In the genomic region with DNA sequence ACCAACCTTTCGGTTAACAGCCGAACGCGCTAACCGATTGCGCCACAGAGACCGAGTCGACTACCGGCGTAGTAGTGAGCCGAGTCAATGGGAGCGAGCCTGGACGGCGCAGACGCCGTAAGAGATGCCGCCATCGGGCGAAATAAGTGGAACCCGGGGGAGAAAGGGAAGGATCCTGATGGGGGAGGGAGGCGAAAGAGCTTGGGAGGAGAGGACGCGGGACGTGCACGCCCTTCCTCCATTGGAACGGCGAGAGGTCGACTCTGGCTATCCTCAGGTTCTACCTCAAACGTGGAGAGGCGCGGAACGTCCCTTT, we compare ENCODE assay signal across 8 cellular contexts. TPM values are rescaled to one million over a fixed set of nuclear protein-coding genes. Genes with fewer than 3 reads are reported as not detected.
DNase-seq lines count a peak whose midpoint lies in the region; FAIRE-seq and TF ChIP-seq lines count a peak whose summit lies in the region.

No MANE protein-coding gene starts in this region.

- H3K4me3 ChIP-seq in astrocyte (ENCODE audit: insufficient read depth, low read depth, low read length) (peak overlapping the region; percentile 95), vagina (peak overlapping the region; percentile 83 to 91)

- H3K4me3 Mint-ChIP-seq in Calu3 (ENCODE audit: low read depth, unreplicated experiment) (peak overlapping the region; percentile 78), astrocyte (ENCODE audit: unreplicated experiment) (peak overlapping the region; percentile 99)

- H3K4me1 Mint-ChIP-seq in Calu3 (ENCODE audit: low read depth, unreplicated experiment): peaks cover 31% of the 10 kb centered on the region
- H3K4me1 Mint-ChIP-seq in astrocyte (ENCODE audit: low read depth, unreplicated experiment): peaks cover 11% of the 10 kb centered on the region

- H2AFZ ChIP-seq in astrocyte (ENCODE audit: low read depth, low read length): peak overlapping the region; percentile 83

- H4K20me1 ChIP-seq in astrocyte (ENCODE audit: insufficient read depth, low read length): peaks cover 27% of the 10 kb centered on the region

- H3K27me3 ChIP-seq in astrocyte (ENCODE audit: insufficient read depth, low read length) (no peaks in the 10 kb centered on the region), vagina (no peaks in the 10 kb centered on the region)

- H3K27ac ChIP-seq in astrocyte (ENCODE audit: low read depth, low read length) (peak overlapping the region; percentile 41), vagina (peak overlapping the region; percentile 81)

- peaks cover 45% of the 10 kb centered on the region for H3K79me2 ChIP-seq in astrocyte (ENCODE audit: insufficient read depth, low read length)

- H3K27ac Mint-ChIP-seq in Calu3 (ENCODE audit: unreplicated experiment) (peak overlapping the region; percentile 85), astrocyte (ENCODE audit: unreplicated experiment) (peak overlapping the region; percentile 92)

- no peaks in the 10 kb centered on the region for H3K9me3 Mint-ChIP-seq in Calu3 (ENCODE audit: low read depth, unreplicated experiment)
- no peaks in the 10 kb centered on the region for H3K9me3 Mint-ChIP-seq in astrocyte (ENCODE audit: unreplicated experiment)

- peak overlapping the region; percentile 92 for H3K4me2 ChIP-seq in astrocyte (ENCODE audit: low read length)

- H3K27me3 Mint-ChIP-seq in Calu3 (ENCODE audit: unreplicated experiment): no peaks in the 10 kb centered on the region
- no peaks in the 10 kb centered on the region for H3K27me3 Mint-ChIP-seq in astrocyte (ENCODE audit: low read depth, unreplicated experiment)

- no TSS peak for BruUV-seq in Calu3 (replicated peaks; lab: Mats Ljungman, UMichigan)

- no peak for TF ChIP-seq CTCF in Calu3 (IDR thresholded peaks at IDR 0.05; ENCODE audit: unreplicated experiment)
- TF ChIP-seq CTCF in astrocyte (IDR thresholded peaks at IDR 0.05; ENCODE audit: insufficient read depth, low read depth, low read length): no peak
- TF ChIP-seq CTCF in vagina (IDR thresholded peaks at IDR 0.05): no peak

- H3K4me1 ChIP-seq in astrocyte (ENCODE audit: insufficient read depth, low read length): peaks cover 33% of the 10 kb centered on the region
- peaks cover 63% of the 10 kb centered on the region for H3K4me1 ChIP-seq in vagina

- DNase-seq in Calu3 (peak; percentile 99), HCEC 1CT (peak; percentile 71), NCI-H187 treated with DMSO at 0.1 percent for 48 hours (lab: John Stamatoyannopoulos, UW) (peak; percentile 22), T1000 (lab: John Stamatoyannopoulos, UW) (peak; percentile 88), astrocyte (ENCODE audit: low read depth) (peak; percentile 72), hepatic stellate cell (ENCODE audit: low spot score) (peak; percentile 87), renal cortical epithelial cell (ENCODE audit: low read depth) (peak; percentile 68), vagina (ENCODE audit: extremely low spot score in 2 of 2) (no peak)

- no peaks in the 10 kb centered on the region for H3K9me3 ChIP-seq in astrocyte (ENCODE audit: insufficient read depth, low read depth, low read length)
- no peaks in the 10 kb centered on the region for H3K9me3 ChIP-seq in vagina

- CTCF ChIA-PET in Calu3 (lab: Charles Lee): interaction anchor here (0.5 to 2.0 kb wide), 17 partner anchors 9 to 1188 kb away, joined by 3 to 11 read pairs (median 4); partner anchors contain the start of gene CISD3

- peaks cover 92% of the 10 kb centered on the region for H3K36me3 Mint-ChIP-seq in Calu3 (ENCODE audit: insufficient read depth, unreplicated experiment)
- H3K36me3 Mint-ChIP-seq in astrocyte (ENCODE audit: low read depth, unreplicated experiment): peaks cover 6% of the 10 kb centered on the region

- H3K36me3 ChIP-seq in astrocyte (ENCODE audit: insufficient read depth, low read length) (peaks cover 13% of the 10 kb centered on the region), vagina (peaks cover 0 to 23% of the 10 kb centered on the region in 2 donors)

- no peak for FAIRE-seq in astrocyte (lab: Jason Lieb, UNC)

- TF ChIP-seq POLR2A in vagina (IDR thresholded peaks at IDR 0.05): no peak

- intact Hi-C loops in Calu3 (cut with micrococcal nuclease; ENCODE audit: unreplicated experiment) (loop anchor here (2.0 to 5.0 kb wide), 3 partner anchors 49 to 401 kb away; partner anchors contain the start of gene PLXDC1), vagina (cut with DNase I) (loop anchor here (5.0 kb wide), 1 partner anchor 46 kb away; the partner anchor contains the start of gene PIP4K2B)

- peak overlapping the region; percentile 71 for H3K9ac ChIP-seq in astrocyte (ENCODE audit: low read length)

RNA-seq across cellular contexts. Expression of gene PSMB3, which starts 0.8 kb away (rescaled TPM):
- total RNA-seq in Calu3 (2022) (893 and 935 TPM in 2 replicates), astrocyte (166 and 191 TPM in 2 replicates), renal cortical epithelial cell (129 and 436 TPM in 2 replicates), vagina (193 TPM)

RNA-seq across cellular contexts. Expression of gene PCGF2, which starts 3.6 kb away (rescaled TPM):
- total RNA-seq in Calu3 (2022): 196 and 205 TPM in 2 replicates
- total RNA-seq in astrocyte: 68.2 and 73.7 TPM in 2 replicates
- 1.7 and 8.6 TPM in 2 replicates for total RNA-seq in renal cortical epithelial cell
- total RNA-seq in vagina: 25.8 TPM

RNA-seq across cellular contexts. Expression of gene CISD3, which starts 21.6 kb away (rescaled TPM):
- total RNA-seq in Calu3 (2022) (101 and 109 TPM in 2 replicates), astrocyte (12.0 and 13.1 TPM in 2 replicates), renal cortical epithelial cell (2.0 and 2.4 TPM in 2 replicates), vagina (12.8 TPM)

RNA-seq across cellular contexts. Expression of gene MLLT6, which starts 46.7 kb away (rescaled TPM):
- total RNA-seq in Calu3 (2022): 463 and 498 TPM in 2 replicates
- 18.1 and 20.9 TPM in 2 replicates for total RNA-seq in astrocyte
- 23.4 and 47.7 TPM in 2 replicates for total RNA-seq in renal cortical epithelial cell
- total RNA-seq in vagina: 70.2 TPM

RNA-seq across cellular contexts. Expression of gene PIP4K2B, which starts 47.6 kb away (rescaled TPM):
- total RNA-seq in Calu3 (2022) (101 and 120 TPM in 2 replicates), astrocyte (54.4 and 58.2 TPM in 2 replicates), renal cortical epithelial cell (51.6 and 74.6 TPM in 2 replicates), vagina (68.5 TPM)

Comparison
In these comparisons a context has a peak if more than half of its experiments do, and no peak if none do; other contexts are left out.
1. DNase-seq: peak in Calu3 (single experiment), HCEC 1CT (single experiment), NCI-H187 treated with DMSO at 0.1 percent for 48 hours (single experiment), T1000 (single experiment), astrocyte (single experiment), hepatic stellate cell (single experiment) and renal cortical epithelial cell (single experiment); none in vagina (0 of 2).